In genomic region chr14:33850826-33851225, GRCh38 we compare ENCODE assay signal across 2 cellular contexts.
TF ChIP-seq lines count a peak whose summit lies in the region.

No MANE protein-coding gene starts in this region.

TF ChIP-seq in WTC11, 78 proteins besides CTCF, POLR2A, EP300 and RAD21 (continued from another document):
- TF ChIP-seq ZNF138 (CRISPR knock-in tag; conservative IDR thresholded peaks at IDR 0.05) (no peak), RORB (CRISPR knock-in tag; IDR thresholded peaks at IDR 0.05) (no peak), JUN (CRISPR knock-in tag; IDR thresholded peaks at IDR 0.05) (no peak), TCF7 (CRISPR knock-in tag; IDR thresholded peaks at IDR 0.05; ENCODE audit: low read depth) (no peak), FOXK1 (CRISPR knock-in tag; IDR thresholded peaks at IDR 0.05) (no peak), CREB1 (CRISPR knock-in tag; IDR thresholded peaks at IDR 0.05) (no peak), MYBL2 (CRISPR knock-in tag; IDR thresholded peaks at IDR 0.05) (no peak), KAT7 (CRISPR knock-in tag; IDR thresholded peaks at IDR 0.05; ENCODE audit: borderline replicate concordance) (no peak)
- TF ChIP-seq, protein P1, sequence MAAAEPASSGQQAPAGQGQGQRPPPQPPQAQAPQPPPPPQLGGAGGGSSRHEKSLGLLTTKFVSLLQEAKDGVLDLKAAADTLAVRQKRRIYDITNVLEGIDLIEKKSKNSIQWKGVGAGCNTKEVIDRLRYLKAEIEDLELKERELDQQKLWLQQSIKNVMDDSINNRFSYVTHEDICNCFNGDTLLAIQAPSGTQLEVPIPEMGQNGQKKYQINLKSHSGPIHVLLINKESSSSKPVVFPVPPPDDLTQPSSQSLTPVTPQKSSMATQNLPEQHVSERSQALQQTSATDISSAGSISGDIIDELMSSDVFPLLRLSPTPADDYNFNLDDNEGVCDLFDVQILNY (CRISPR knock-in tag; IDR thresholded peaks at IDR 0.05) = no peak
- TF ChIP-seq, protein P2, sequence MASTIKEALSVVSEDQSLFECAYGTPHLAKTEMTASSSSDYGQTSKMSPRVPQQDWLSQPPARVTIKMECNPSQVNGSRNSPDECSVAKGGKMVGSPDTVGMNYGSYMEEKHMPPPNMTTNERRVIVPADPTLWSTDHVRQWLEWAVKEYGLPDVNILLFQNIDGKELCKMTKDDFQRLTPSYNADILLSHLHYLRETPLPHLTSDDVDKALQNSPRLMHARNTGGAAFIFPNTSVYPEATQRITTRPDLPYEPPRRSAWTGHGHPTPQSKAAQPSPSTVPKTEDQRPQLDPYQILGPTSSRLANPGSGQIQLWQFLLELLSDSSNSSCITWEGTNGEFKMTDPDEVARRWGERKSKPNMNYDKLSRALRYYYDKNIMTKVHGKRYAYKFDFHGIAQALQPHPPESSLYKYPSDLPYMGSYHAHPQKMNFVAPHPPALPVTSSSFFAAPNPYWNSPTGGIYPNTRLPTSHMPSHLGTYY (CRISPR knock-in tag; IDR thresholded peaks at IDR 0.05) = no peak
- TF ChIP-seq, protein P3, sequence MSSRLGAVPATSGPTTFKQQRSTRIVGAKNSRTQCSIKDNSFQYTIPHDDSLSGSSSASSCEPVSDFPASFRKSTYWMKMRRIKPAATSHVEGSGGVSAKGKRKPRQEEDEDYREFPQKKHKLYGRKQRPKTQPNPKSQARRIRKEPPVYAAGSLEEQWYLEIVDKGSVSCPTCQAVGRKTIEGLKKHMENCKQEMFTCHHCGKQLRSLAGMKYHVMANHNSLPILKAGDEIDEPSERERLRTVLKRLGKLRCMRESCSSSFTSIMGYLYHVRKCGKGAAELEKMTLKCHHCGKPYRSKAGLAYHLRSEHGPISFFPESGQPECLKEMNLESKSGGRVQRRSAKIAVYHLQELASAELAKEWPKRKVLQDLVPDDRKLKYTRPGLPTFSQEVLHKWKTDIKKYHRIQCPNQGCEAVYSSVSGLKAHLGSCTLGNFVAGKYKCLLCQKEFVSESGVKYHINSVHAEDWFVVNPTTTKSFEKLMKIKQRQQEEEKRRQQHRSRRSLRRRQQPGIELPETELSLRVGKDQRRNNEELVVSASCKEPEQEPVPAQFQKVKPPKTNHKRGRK (CRISPR knock-in tag; IDR thresholded peaks at IDR 0.05; ENCODE audit: borderline replicate concordance) = no peak
- TF ChIP-seq, protein P4, sequence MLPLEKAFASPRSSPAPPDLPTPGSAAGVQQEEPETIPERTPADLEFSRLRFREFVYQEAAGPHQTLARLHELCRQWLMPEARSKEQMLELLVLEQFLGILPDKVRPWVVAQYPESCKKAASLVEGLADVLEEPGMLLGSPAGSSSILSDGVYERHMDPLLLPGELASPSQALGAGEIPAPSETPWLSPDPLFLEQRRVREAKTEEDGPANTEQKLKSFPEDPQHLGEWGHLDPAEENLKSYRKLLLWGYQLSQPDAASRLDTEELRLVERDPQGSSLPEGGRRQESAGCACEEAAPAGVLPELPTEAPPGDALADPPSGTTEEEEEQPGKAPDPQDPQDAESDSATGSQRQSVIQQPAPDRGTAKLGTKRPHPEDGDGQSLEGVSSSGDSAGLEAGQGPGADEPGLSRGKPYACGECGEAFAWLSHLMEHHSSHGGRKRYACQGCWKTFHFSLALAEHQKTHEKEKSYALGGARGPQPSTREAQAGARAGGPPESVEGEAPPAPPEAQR (CRISPR knock-in tag; IDR thresholded peaks at IDR 0.05) = no peak

TF ChIP-seq in K562, 482 proteins besides CTCF, POLR2A, EP300 and RAD21:
- TF ChIP-seq ZNF740 (CRISPR knock-in tag; IDR thresholded peaks at IDR 0.05) (no peak), ZNF740 (tag; IDR thresholded peaks at IDR 0.05) (no peak)
